ENCODE assay signal across 9 cellular contexts in genomic region chr7:112898432-112899290, GRCh38.
DNase-seq lines count a peak whose midpoint lies in the region; ATAC-seq and TF ChIP-seq lines count a peak whose summit lies in the region.
"Had no signal": no experiment of that assay in that cellular context is flagged by ENCODE, and none has a peak within 500 bp of the region (broad histone marks: within the 10 kb centered on the region; RNA-seq: fewer than 3 reads in every experiment).

No MANE protein-coding gene starts in this region.

- H3K4me3 ChIP-seq in Caco-2 (ENCODE audit: low read depth, low read length) (no peak overlapping the region), prostate gland (no peak overlapping the region)

- CTCF ChIA-PET in Caco-2 (lab: Charles Lee): no interaction called here

- H3K9me3 ChIP-seq in Caco-2 (no peaks in the 10 kb centered on the region; the same call in 1 of the 2 replicates), prostate gland (no peaks in the 10 kb centered on the region)

- H3K27me3 Mint-ChIP-seq in Caco-2 (ENCODE audit: insufficient read depth, unreplicated experiment): no peaks in the 10 kb centered on the region
- no peaks in the 10 kb centered on the region for H3K27me3 Mint-ChIP-seq in activated CD4-positive, alpha-beta T cell treated with anti-CD3 and anti-CD28 coated beads, Interleukin-2, amount 10 ng/mL, durations not matched to agents 24 days and 14 days
- H3K27me3 Mint-ChIP-seq: stimulated activated naive CD8-positive, alpha-beta T cell treated with anti-CD3 and anti-CD28 coated beads, Interleukin-15, Interleukin-2, amounts not matched to agents 100 ng/mL and 50 ng/mL, for 24 hours had no signal

- H3K27me3 ChIP-seq in Caco-2 (replicated peaks; ENCODE audit: control insufficient read depth, insufficient read depth, low read length): no peaks in the 10 kb centered on the region
- H3K27me3 ChIP-seq in prostate gland (replicated peaks; ENCODE audit: insufficient read depth): no peaks in the 10 kb centered on the region

- no peak for TF ChIP-seq POLR2A in prostate gland (IDR thresholded peaks at IDR 0.05)

- intact Hi-C loops in Caco-2 (cut with micrococcal nuclease; ENCODE audit: unreplicated experiment): loop anchor here (1.0 to 10.0 kb wide), 7 partner anchors 106 to 1156 kb away; partner anchors contain the start of gene TMEM168
- intact Hi-C loops in activated CD4-positive, alpha-beta T cell treated with anti-CD3 and anti-CD28 coated beads, Interleukin-2, amount 10 ng/mL, durations not matched to agents 24 days and 14 days (cut with micrococcal nuclease): loop anchor here (1.0 to 2.0 kb wide), 2 partner anchors 348 to 522 kb away; no protein-coding TSS in a partner anchor
- intact Hi-C loops in prostate gland (cut with DNase I): no loop called here

- H3K4me1 ChIP-seq in Caco-2: peaks cover 4% of the 10 kb centered on the region; the same call in 1 of the 2 replicates
- H3K4me1 ChIP-seq in prostate gland (replicated peaks): no peaks in the 10 kb centered on the region

- peak; percentile 70 to 76 for TF ChIP-seq CTCF in Caco-2 (IDR thresholded peaks at IDR 0.05; ENCODE audit: insufficient read depth in 1 of 2, low read depth in 1 of 2, low read length in 1 of 2, severe bottlenecking in 1 of 2, unreplicated experiment in 1 of 2)
- peak in 3 of 4 experiments; percentile 46 to 53 (median 47) for TF ChIP-seq CTCF in prostate gland (IDR thresholded peaks at IDR 0.05)

- H3K27ac ChIP-seq in prostate gland: no peak overlapping the region

- BruUV-seq in Caco-2 (replicated peaks; lab: Mats Ljungman, UMichigan): no TSS peak

- POLR2A ChIA-PET in Caco-2 (lab: Charles Lee): no interaction called here

- H3K9me3 Mint-ChIP-seq in Caco-2 (ENCODE audit: unreplicated experiment): peaks cover 6% of the 10 kb centered on the region
- H3K9me3 Mint-ChIP-seq in activated CD4-positive, alpha-beta T cell treated with anti-CD3 and anti-CD28 coated beads, Interleukin-2, amount 10 ng/mL, durations not matched to agents 24 days and 14 days: no peaks in the 10 kb centered on the region
- H3K9me3 Mint-ChIP-seq: stimulated activated naive CD8-positive, alpha-beta T cell treated with anti-CD3 and anti-CD28 coated beads, Interleukin-15, Interleukin-2, amounts not matched to agents 100 ng/mL and 50 ng/mL, for 24 hours had no signal

- H3K27ac Mint-ChIP-seq in Caco-2 (ENCODE audit: unreplicated experiment): no peak overlapping the region
- no peak overlapping the region for H3K27ac Mint-ChIP-seq in activated CD4-positive, alpha-beta T cell treated with anti-CD3 and anti-CD28 coated beads, Interleukin-2, amount 10 ng/mL, durations not matched to agents 24 days and 14 days
- H3K27ac Mint-ChIP-seq: stimulated activated naive CD8-positive, alpha-beta T cell treated with anti-CD3 and anti-CD28 coated beads, Interleukin-15, Interleukin-2, amounts not matched to agents 100 ng/mL and 50 ng/mL, for 24 hours had no signal

- no peak overlapping the region for H3K4me3 Mint-ChIP-seq in Caco-2 (ENCODE audit: unreplicated experiment)
- H3K4me3 Mint-ChIP-seq in activated CD4-positive, alpha-beta T cell treated with anti-CD3 and anti-CD28 coated beads, Interleukin-2, amount 10 ng/mL, durations not matched to agents 24 days and 14 days: no peak overlapping the region
- H3K4me3 Mint-ChIP-seq: stimulated activated naive CD8-positive, alpha-beta T cell treated with anti-CD3 and anti-CD28 coated beads, Interleukin-15, Interleukin-2, amounts not matched to agents 100 ng/mL and 50 ng/mL, for 24 hours had no signal

- DNase-seq in Caco-2 (peak; percentile 72 to 80), NCI-H2227 (lab: John Stamatoyannopoulos, UW; ENCODE audit: unreplicated experiment) (peak; percentile 85), germinal center (ENCODE audit: low spot score) (peak; percentile 30), prostate gland (ENCODE audit: low spot score) (no peak), anterior cingulate cortex (lab: John Stamatoyannopoulos, UW) (no peak)
- DNase-seq in activated CD4-positive, alpha-beta T cell treated with anti-CD3 and anti-CD28 coated beads, Interleukin-2, amount 10 ng/mL, durations not matched to agents 24 days and 14 days: peak; percentile 83

- H3K36me3 Mint-ChIP-seq in Caco-2 (ENCODE audit: insufficient read depth, unreplicated experiment): no peaks in the 10 kb centered on the region
- peaks cover 7% of the 10 kb centered on the region for H3K36me3 Mint-ChIP-seq in activated CD4-positive, alpha-beta T cell treated with anti-CD3 and anti-CD28 coated beads, Interleukin-2, amount 10 ng/mL, durations not matched to agents 24 days and 14 days (ENCODE audit: low read depth)

- H3K4me1 Mint-ChIP-seq in Caco-2 (ENCODE audit: low read depth, unreplicated experiment): no peaks in the 10 kb centered on the region
- no peaks in the 10 kb centered on the region for H3K4me1 Mint-ChIP-seq in activated CD4-positive, alpha-beta T cell treated with anti-CD3 and anti-CD28 coated beads, Interleukin-2, amount 10 ng/mL, durations not matched to agents 24 days and 14 days

- H3K36me3 ChIP-seq in Caco-2 (ENCODE audit: control insufficient read depth, insufficient read depth, low read length) (no peaks in the 10 kb centered on the region), prostate gland (no peaks in the 10 kb centered on the region)

- ATAC-seq in GM18909 (IDR thresholded peaks at IDR 0.05; ENCODE audit: poor library complexity, unreplicated experiment) (peak; percentile 93), HG03103 (IDR thresholded peaks at IDR 0.05; ENCODE audit: low read depth, unreplicated experiment) (peak; percentile 83)

Comparison
In these comparisons a context has a peak if more than half of its experiments do, and no peak if none do; other contexts are left out.
1. DNase-seq: peak in Caco-2 (2 of 2), NCI-H2227 (single experiment), activated CD4-positive, alpha-beta T cell treated with anti-CD3 and anti-CD28 coated beads, Interleukin-2, amount 10 ng/mL, durations not matched to agents 24 days and 14 days (single experiment) and germinal center (single experiment); none in prostate gland (single experiment) and anterior cingulate cortex (0 of 58).